ENCODE assay signal across 1 cellular context in genomic region chr6:41027799-41028617, GRCh38.
TF ChIP-seq lines count a peak whose summit lies in the region.

No MANE protein-coding gene starts in this region.

TF ChIP-seq in K562, 482 proteins besides CTCF, POLR2A, EP300 and RAD21 (continued from another document and continues in another):
- TF ChIP-seq MAZ (CRISPR knock-in tag; conservative IDR thresholded peaks at IDR 0.05 in 1 of 2, IDR thresholded peaks at IDR 0.05 in 1 of 2) (peak; percentile 33 to 62; a peak in 2 of 4 replicates), ZNF696 (CRISPR knock-in tag; conservative IDR thresholded peaks at IDR 0.05) (no peak), NKRF (IDR thresholded peaks at IDR 0.05; ENCODE audit: borderline replicate concordance) (no peak), ZNF143 (CRISPR knock-in tag; IDR thresholded peaks at IDR 0.05) (0 out of 2 replicates have a peak, but pooled peaks have one; percentile 4), ATF3 (IDR thresholded peaks at IDR 0.05) (no peak), ATF3 (CRISPR knock-in tag; conservative IDR thresholded peaks at IDR 0.05) (no peak), CHD1 (IDR thresholded peaks at IDR 0.05; ENCODE audit: low read length) (no peak), ZNF511 (CRISPR knock-in tag; IDR thresholded peaks at IDR 0.05) (peak; percentile 81), POU5F1 (IDR thresholded peaks at IDR 0.05; ENCODE audit: borderline replicate concordance, low read depth, low read length, partially characterized antibody) (no peak), ZNF41 (CRISPR knock-in tag; conservative IDR thresholded peaks at IDR 0.05) (no peak), PCBP1 (IDR thresholded peaks at IDR 0.05; ENCODE audit: low read depth, low read length, poor library complexity, severe bottlenecking) (peak; percentile 72), SMC3 (conservative IDR thresholded peaks at IDR 0.05; ENCODE audit: insufficient read depth, low read depth, low read length) (peak; percentile 91), RBM15 (IDR thresholded peaks at IDR 0.05; ENCODE audit: insufficient read depth, low read length) (no peak), KLF1 (tag; IDR thresholded peaks at IDR 0.05) (peak; percentile 75; the same call in 1 of the 2 replicates), CREM (IDR thresholded peaks at IDR 0.05; ENCODE audit: low read depth) (peak; percentile 62), ZNF431 (CRISPR knock-in tag; IDR thresholded peaks at IDR 0.05) (0 out of 2 replicates have a peak, but pooled peaks have one; percentile 23), GMEB1 (CRISPR knock-in tag; IDR thresholded peaks at IDR 0.05) (0 out of 2 replicates have a peak, but pooled peaks have one; percentile 6), SPI1 (IDR thresholded peaks at IDR 0.05; ENCODE audit: borderline replicate concordance, low read depth, low read length) (no peak; the same call in 1 of the 2 replicates), CHD4 (IDR thresholded peaks at IDR 0.05; ENCODE audit: insufficient read depth, insufficient replicate concordance, low read depth, low read length, poor library complexity, severe bottlenecking) (no peak), PATZ1 (CRISPR knock-in tag; IDR thresholded peaks at IDR 0.05; ENCODE audit: borderline replicate concordance) (no peak), HMG20B (CRISPR knock-in tag; IDR thresholded peaks at IDR 0.05) (no peak), ZNF146 (CRISPR knock-in tag; IDR thresholded peaks at IDR 0.05; ENCODE audit: unreplicated experiment) (no peak), NCOA4 (IDR thresholded peaks at IDR 0.05; ENCODE audit: partially characterized antibody) (no peak), REST (CRISPR knock-in tag; IDR thresholded peaks at IDR 0.05; ENCODE audit: low read depth) (no peak), ZNF354B (CRISPR knock-in tag; IDR thresholded peaks at IDR 0.05) (0 out of 2 replicates have a peak, but pooled peaks have one; percentile 28), CEBPG (CRISPR knock-in tag; IDR thresholded peaks at IDR 0.05) (no peak), CEBPG (tag; conservative IDR thresholded peaks at IDR 0.05 in 1 of 2, IDR thresholded peaks at IDR 0.05 in 1 of 2) (no peak), TOE1 (IDR thresholded peaks at IDR 0.05; ENCODE audit: borderline replicate concordance) (no peak), TOE1 (CRISPR knock-in tag; IDR thresholded peaks at IDR 0.05; ENCODE audit: borderline replicate concordance, low read depth) (no peak), ZFP36 (IDR thresholded peaks at IDR 0.05; ENCODE audit: low read depth, low read length, partially characterized antibody) (peak; percentile 6), KAT7 (CRISPR knock-in tag; IDR thresholded peaks at IDR 0.05; ENCODE audit: borderline replicate concordance) (0 out of 2 replicates have a peak, but pooled peaks have one; percentile 66), RNF2 (IDR thresholded peaks at IDR 0.05) (0 out of 2 replicates have a peak, but pooled peaks have one; percentile 52), PRPF4 (IDR thresholded peaks at IDR 0.05; ENCODE audit: insufficient read depth, low read depth, low read length, poor library complexity, severe bottlenecking) (no peak), HNRNPL (IDR thresholded peaks at IDR 0.05; ENCODE audit: low read depth, low read length) (peak; percentile 94), ZNF174 (CRISPR knock-in tag; IDR thresholded peaks at IDR 0.05) (no peak), ZNF695 (CRISPR knock-in tag; IDR thresholded peaks at IDR 0.05) (no peak), FIP1L1 (IDR thresholded peaks at IDR 0.05; ENCODE audit: low read depth, low read length, poor library complexity, severe bottlenecking) (peak; percentile 63), PHB2 (IDR thresholded peaks at IDR 0.05; ENCODE audit: low read depth) (no peak), TFAP4 (CRISPR knock-in tag; IDR thresholded peaks at IDR 0.05; ENCODE audit: borderline replicate concordance) (peak; percentile 82), SMARCE1 (IDR thresholded peaks at IDR 0.05) (0 out of 2 replicates have a peak, but pooled peaks have one; percentile 27), BRD9 (IDR thresholded peaks at IDR 0.05; ENCODE audit: low read depth, partially characterized antibody) (no peak), NONO (IDR thresholded peaks at IDR 0.05; ENCODE audit: low read depth in 2 of 2, low read length in 1 of 2) (peak in 1 of 2 experiments; percentile 59; a peak in 1 of 4 replicates), RBFOX2 (IDR thresholded peaks at IDR 0.05; ENCODE audit: low read depth, low read length) (peak; percentile 69), ZBTB33 (CRISPR knock-in tag; IDR thresholded peaks at IDR 0.05) (peak; percentile 13; the same call in 1 of the 2 replicates), PHF20 (IDR thresholded peaks at IDR 0.05; ENCODE audit: partially characterized antibody) (peak; percentile 37), HNRNPLL (IDR thresholded peaks at IDR 0.05; ENCODE audit: low read depth, low read length, poor library complexity, severe bottlenecking) (peak; percentile 31), SP1 (CRISPR knock-in tag; IDR thresholded peaks at IDR 0.05) (no peak), ZBTB8A (IDR thresholded peaks at IDR 0.05; ENCODE audit: partially characterized antibody) (no peak), HNRNPUL1 (IDR thresholded peaks at IDR 0.05; ENCODE audit: low read length) (no peak), CBX1 (IDR thresholded peaks at IDR 0.05; ENCODE audit: low read depth) (0 out of 2 replicates have a peak, but pooled peaks have one; percentile 38), NEUROD1 (IDR thresholded peaks at IDR 0.05; ENCODE audit: borderline replicate concordance, low read depth, low read length, partially characterized antibody) (peak; percentile 33), COPS2 (conservative IDR thresholded peaks at IDR 0.05) (no peak), MEIS2 (IDR thresholded peaks at IDR 0.05; ENCODE audit: partially characterized antibody) (no peak)
